ENCODE assay signal across 1 cellular context in the genomic region with DNA sequence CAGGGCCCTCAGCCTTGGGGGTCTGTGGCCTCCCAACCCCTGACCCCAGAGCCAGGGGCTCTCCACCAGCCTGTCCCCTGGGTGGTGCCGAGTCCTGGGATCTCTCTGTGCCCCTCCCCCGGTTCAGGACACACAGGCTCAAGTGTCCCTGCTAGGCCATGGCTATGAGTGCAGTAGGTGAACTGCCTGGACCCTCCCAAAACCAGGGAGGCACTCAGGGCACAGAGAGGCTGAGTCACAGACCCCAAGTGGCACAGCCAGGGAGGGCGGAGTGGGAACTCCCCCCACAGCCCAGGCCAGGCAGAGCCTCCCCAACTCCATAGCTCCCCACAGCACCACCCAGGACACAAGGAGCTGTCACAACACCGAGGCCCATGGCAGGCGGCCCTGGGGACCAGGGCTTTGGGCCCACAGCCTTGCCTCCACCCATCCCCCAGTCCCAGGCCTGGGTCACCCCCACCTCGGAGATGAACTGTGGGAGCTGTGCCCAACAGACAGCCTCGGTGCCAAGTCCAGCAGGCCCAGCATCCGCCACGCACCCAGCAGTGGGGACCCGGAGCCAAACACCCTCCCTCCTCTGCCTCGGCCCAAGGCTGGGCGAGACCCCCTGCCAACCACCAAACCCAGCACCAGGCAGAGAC.
TF ChIP-seq lines count a peak whose summit lies in the region.

No MANE protein-coding gene starts in this region.

TF ChIP-seq in H1, 55 proteins besides CTCF, POLR2A, EP300 and RAD21:
- TF ChIP-seq, protein P1, sequence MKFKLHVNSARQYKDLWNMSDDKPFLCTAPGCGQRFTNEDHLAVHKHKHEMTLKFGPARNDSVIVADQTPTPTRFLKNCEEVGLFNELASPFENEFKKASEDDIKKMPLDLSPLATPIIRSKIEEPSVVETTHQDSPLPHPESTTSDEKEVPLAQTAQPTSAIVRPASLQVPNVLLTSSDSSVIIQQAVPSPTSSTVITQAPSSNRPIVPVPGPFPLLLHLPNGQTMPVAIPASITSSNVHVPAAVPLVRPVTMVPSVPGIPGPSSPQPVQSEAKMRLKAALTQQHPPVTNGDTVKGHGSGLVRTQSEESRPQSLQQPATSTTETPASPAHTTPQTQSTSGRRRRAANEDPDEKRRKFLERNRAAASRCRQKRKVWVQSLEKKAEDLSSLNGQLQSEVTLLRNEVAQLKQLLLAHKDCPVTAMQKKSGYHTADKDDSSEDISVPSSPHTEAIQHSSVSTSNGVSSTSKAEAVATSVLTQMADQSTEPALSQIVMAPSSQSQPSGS (IDR thresholded peaks at IDR 0.05; ENCODE audit: low read length) = no peak
- TF ChIP-seq GTF2F1 (IDR thresholded peaks at IDR 0.05; ENCODE audit: borderline replicate concordance, low read depth, low read length) (no peak), RNF2 (IDR thresholded peaks at IDR 0.05; ENCODE audit: borderline replicate concordance, low read depth, low read length, missing control alignments, poor library complexity, severe bottlenecking) (no peak), HDAC2 (IDR thresholded peaks at IDR 0.05; ENCODE audit: borderline replicate concordance in 1 of 2, low read depth in 2 of 2, low read length in 2 of 2) (no peak), NANOG (IDR thresholded peaks at IDR 0.05; ENCODE audit: insufficient read depth, low read depth, low read length, poor library complexity, severe bottlenecking) (no peak), FOSL1 (IDR thresholded peaks at IDR 0.05; ENCODE audit: insufficient read depth, low read depth, low read length) (no peak), CTBP2 (IDR thresholded peaks at IDR 0.05; ENCODE audit: borderline replicate concordance, insufficient read depth, insufficient read length, low read length) (no peak), CHD2 (IDR thresholded peaks at IDR 0.05; ENCODE audit: low read length) (no peak), KDM5A (IDR thresholded peaks at IDR 0.05; ENCODE audit: low read length) (no peak), CEBPB (IDR thresholded peaks at IDR 0.05; ENCODE audit: low read depth, low read length) (no peak), MAFK (IDR thresholded peaks at IDR 0.05; ENCODE audit: low read depth, low read length) (no peak), SAP30 (IDR thresholded peaks at IDR 0.05; ENCODE audit: insufficient read depth, insufficient replicate concordance, low read length) (no peak), TBP (IDR thresholded peaks at IDR 0.05; ENCODE audit: low read depth, low read length) (no peak), CBX8 (IDR thresholded peaks at IDR 0.05; ENCODE audit: borderline replicate concordance, low read depth, low read length) (no peak), RBBP5 (IDR thresholded peaks at IDR 0.05; ENCODE audit: borderline replicate concordance, low read depth, low read length) (no peak), BACH1 (IDR thresholded peaks at IDR 0.05; ENCODE audit: low read length) (no peak), SP2 (IDR thresholded peaks at IDR 0.05; ENCODE audit: low read length) (no peak), BRCA1 (IDR thresholded peaks at IDR 0.05; ENCODE audit: low read depth, low read length) (no peak), TAF1 (IDR thresholded peaks at IDR 0.05; ENCODE audit: low read depth, low read length) (no peak)
- TF ChIP-seq, protein P2, sequence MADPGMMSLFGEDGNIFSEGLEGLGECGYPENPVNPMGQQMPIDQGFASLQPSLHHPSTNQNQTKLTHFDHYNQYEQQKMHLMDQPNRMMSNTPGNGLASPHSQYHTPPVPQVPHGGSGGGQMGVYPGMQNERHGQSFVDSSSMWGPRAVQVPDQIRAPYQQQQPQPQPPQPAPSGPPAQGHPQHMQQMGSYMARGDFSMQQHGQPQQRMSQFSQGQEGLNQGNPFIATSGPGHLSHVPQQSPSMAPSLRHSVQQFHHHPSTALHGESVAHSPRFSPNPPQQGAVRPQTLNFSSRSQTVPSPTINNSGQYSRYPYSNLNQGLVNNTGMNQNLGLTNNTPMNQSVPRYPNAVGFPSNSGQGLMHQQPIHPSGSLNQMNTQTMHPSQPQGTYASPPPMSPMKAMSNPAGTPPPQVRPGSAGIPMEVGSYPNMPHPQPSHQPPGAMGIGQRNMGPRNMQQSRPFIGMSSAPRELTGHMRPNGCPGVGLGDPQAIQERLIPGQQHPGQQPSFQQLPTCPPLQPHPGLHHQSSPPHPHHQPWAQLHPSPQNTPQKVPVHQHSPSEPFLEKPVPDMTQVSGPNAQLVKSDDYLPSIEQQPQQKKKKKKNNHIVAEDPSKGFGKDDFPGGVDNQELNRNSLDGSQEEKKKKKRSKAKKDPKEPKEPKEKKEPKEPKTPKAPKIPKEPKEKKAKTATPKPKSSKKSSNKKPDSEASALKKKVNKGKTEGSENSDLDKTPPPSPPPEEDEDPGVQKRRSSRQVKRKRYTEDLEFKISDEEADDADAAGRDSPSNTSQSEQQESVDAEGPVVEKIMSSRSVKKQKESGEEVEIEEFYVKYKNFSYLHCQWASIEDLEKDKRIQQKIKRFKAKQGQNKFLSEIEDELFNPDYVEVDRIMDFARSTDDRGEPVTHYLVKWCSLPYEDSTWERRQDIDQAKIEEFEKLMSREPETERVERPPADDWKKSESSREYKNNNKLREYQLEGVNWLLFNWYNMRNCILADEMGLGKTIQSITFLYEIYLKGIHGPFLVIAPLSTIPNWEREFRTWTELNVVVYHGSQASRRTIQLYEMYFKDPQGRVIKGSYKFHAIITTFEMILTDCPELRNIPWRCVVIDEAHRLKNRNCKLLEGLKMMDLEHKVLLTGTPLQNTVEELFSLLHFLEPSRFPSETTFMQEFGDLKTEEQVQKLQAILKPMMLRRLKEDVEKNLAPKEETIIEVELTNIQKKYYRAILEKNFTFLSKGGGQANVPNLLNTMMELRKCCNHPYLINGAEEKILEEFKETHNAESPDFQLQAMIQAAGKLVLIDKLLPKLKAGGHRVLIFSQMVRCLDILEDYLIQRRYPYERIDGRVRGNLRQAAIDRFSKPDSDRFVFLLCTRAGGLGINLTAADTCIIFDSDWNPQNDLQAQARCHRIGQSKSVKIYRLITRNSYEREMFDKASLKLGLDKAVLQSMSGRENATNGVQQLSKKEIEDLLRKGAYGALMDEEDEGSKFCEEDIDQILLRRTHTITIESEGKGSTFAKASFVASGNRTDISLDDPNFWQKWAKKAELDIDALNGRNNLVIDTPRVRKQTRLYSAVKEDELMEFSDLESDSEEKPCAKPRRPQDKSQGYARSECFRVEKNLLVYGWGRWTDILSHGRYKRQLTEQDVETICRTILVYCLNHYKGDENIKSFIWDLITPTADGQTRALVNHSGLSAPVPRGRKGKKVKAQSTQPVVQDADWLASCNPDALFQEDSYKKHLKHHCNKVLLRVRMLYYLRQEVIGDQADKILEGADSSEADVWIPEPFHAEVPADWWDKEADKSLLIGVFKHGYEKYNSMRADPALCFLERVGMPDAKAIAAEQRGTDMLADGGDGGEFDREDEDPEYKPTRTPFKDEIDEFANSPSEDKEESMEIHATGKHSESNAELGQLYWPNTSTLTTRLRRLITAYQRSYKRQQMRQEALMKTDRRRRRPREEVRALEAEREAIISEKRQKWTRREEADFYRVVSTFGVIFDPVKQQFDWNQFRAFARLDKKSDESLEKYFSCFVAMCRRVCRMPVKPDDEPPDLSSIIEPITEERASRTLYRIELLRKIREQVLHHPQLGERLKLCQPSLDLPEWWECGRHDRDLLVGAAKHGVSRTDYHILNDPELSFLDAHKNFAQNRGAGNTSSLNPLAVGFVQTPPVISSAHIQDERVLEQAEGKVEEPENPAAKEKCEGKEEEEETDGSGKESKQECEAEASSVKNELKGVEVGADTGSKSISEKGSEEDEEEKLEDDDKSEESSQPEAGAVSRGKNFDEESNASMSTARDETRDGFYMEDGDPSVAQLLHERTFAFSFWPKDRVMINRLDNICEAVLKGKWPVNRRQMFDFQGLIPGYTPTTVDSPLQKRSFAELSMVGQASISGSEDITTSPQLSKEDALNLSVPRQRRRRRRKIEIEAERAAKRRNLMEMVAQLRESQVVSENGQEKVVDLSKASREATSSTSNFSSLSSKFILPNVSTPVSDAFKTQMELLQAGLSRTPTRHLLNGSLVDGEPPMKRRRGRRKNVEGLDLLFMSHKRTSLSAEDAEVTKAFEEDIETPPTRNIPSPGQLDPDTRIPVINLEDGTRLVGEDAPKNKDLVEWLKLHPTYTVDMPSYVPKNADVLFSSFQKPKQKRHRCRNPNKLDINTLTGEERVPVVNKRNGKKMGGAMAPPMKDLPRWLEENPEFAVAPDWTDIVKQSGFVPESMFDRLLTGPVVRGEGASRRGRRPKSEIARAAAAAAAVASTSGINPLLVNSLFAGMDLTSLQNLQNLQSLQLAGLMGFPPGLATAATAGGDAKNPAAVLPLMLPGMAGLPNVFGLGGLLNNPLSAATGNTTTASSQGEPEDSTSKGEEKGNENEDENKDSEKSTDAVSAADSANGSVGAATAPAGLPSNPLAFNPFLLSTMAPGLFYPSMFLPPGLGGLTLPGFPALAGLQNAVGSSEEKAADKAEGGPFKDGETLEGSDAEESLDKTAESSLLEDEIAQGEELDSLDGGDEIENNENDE (IDR thresholded peaks at IDR 0.05; ENCODE audit: insufficient replicate concordance, low read length) = no peak
